12 cellular contexts compared by ENCODE assay signal in the genomic region with DNA sequence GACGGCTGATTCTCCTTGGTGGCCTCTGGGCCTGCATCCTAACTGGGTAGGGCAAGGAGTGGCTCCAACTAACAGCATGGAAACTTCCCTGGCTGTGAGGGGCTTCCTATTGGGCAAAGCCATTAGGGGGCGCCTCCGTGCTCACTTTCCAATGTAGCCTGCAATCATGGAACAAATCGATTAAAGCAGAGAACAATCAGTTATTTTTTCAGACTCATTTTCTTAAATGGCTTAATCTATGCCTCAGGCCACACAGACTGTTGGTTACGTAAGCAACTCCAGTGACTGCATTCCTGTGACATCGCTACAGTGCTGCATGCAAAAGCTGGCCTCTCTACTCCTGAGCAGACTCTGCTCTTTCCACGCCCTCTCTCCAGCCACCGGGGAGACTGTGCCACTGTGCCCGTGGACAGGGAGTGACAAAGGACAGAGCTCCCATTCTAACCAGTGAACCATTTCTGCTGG.
DNase-seq lines count a peak whose midpoint lies in the region; ATAC-seq, FAIRE-seq and TF ChIP-seq lines count a peak whose summit lies in the region.
"Had no signal": no experiment of that assay in that cellular context is flagged by ENCODE, and none has a peak within 500 bp of the region (broad histone marks: within the 10 kb centered on the region; RNA-seq: fewer than 3 reads in every experiment).

No MANE protein-coding gene starts in this region.

- no peak for ATAC-seq in activated naive CD8-positive, alpha-beta T cell treated with anti-CD3 and anti-CD28 coated beads, Interleukin-2, amount 50 U/mL, for 24 hours

- H3K4me1 ChIP-seq in ovary (ENCODE audit: insufficient read depth), result peaks cover 13% of the 10 kb centered on the region

- peak; percentile 6 for DNase-seq in Caki2 (ENCODE audit: low read depth)
- peak; percentile 6 for DNase-seq in choroid plexus epithelial cell (ENCODE audit: low read depth)
- DNase-seq in medulla oblongata (ENCODE audit: extremely low spot score), result peak; percentile 46
- no peak for DNase-seq in activated T-cell treated with anti-CD3 and anti-CD28 coated beads, Interleukin-2, amount 50 U/mL, for 24 hours
- DNase-seq in ovary, result no peak
- no peak for DNase-seq in activated naive CD8-positive, alpha-beta T cell treated with anti-CD3 and anti-CD28 coated beads, Interleukin-2, amount 50 U/mL, for 24 hours
- no peak for DNase-seq in frontal cortex (ENCODE audit: low spot score in 2 of 2)
- DNase-seq: activated T-cell treated with anti-CD3 and anti-CD28 coated beads, Interleukin-2, amount 50 U/mL, for 48 hours had no signal

- H3K27me3 Mint-ChIP-seq in activated T-cell treated with anti-CD3 and anti-CD28 coated beads, Interleukin-2, amount 50 U/mL, for 24 hours, result peaks cover 46% of the 10 kb centered on the region
- H3K27me3 Mint-ChIP-seq in activated naive CD8-positive, alpha-beta T cell treated with anti-CD3 and anti-CD28 coated beads, Interleukin-2, amount 50 U/mL, for 24 hours, result peaks cover 7% of the 10 kb centered on the region

- H3K4me3 Mint-ChIP-seq in activated T-cell treated with anti-CD3 and anti-CD28 coated beads, Interleukin-2, amount 50 U/mL, for 24 hours, result no peak overlapping the region
- no peak overlapping the region for H3K4me3 Mint-ChIP-seq in activated naive CD8-positive, alpha-beta T cell treated with anti-CD3 and anti-CD28 coated beads, Interleukin-2, amount 50 U/mL, for 24 hours

- no peak for TF ChIP-seq EP300 in ovary (IDR thresholded peaks at IDR 0.05)

- in situ Hi-C loops in Caki2 (cut with HindIII; ENCODE audit: low pct_unique_long_range_greater_than_20kb, low sequenced_read_pairs), result no loop called here

- H3K36me3 ChIP-seq in ovary, result no peaks in the 10 kb centered on the region

- no peaks in the 10 kb centered on the region for H3K9me3 Mint-ChIP-seq in activated T-cell treated with anti-CD3 and anti-CD28 coated beads, Interleukin-2, amount 50 U/mL, for 24 hours
- no peaks in the 10 kb centered on the region for H3K9me3 Mint-ChIP-seq in activated naive CD8-positive, alpha-beta T cell treated with anti-CD3 and anti-CD28 coated beads, Interleukin-2, amount 50 U/mL, for 24 hours

- no peak for FAIRE-seq in frontal cortex (lab: Jason Lieb, UNC)
- FAIRE-seq: H54 had no signal

- H3K27ac Mint-ChIP-seq in activated T-cell treated with anti-CD3 and anti-CD28 coated beads, Interleukin-2, amount 50 U/mL, for 24 hours, result no peak overlapping the region
- no peak overlapping the region for H3K27ac Mint-ChIP-seq in activated naive CD8-positive, alpha-beta T cell treated with anti-CD3 and anti-CD28 coated beads, Interleukin-2, amount 50 U/mL, for 24 hours

- WGBS in ovary, 3 donors, result 57 to 67% (median 63%) methylated on average over 9 of the region's 9 CpGs

- H3K27me3 ChIP-seq in ovary, result no peaks in the 10 kb centered on the region

- H3K9me3 ChIP-seq in ovary, result no peaks in the 10 kb centered on the region

- H3K4me3 ChIP-seq in choroid plexus epithelial cell (ENCODE audit: low read depth, low read length) (no peak overlapping the region), ovary (no peak overlapping the region)
- H3K4me3 ChIP-seq: SK-N-MC had no signal

- H3K27ac ChIP-seq in ovary, result no peak overlapping the region
- H3K27ac ChIP-seq: KMS-11, SK-N-MC had no signal

- TF ChIP-seq POLR2A in ovary (IDR thresholded peaks at IDR 0.05), result no peak

- H3K4me1 Mint-ChIP-seq in activated T-cell treated with anti-CD3 and anti-CD28 coated beads, Interleukin-2, amount 50 U/mL, for 24 hours (ENCODE audit: low read depth), result no peaks in the 10 kb centered on the region
- no peaks in the 10 kb centered on the region for H3K4me1 Mint-ChIP-seq in activated naive CD8-positive, alpha-beta T cell treated with anti-CD3 and anti-CD28 coated beads, Interleukin-2, amount 50 U/mL, for 24 hours

- intact Hi-C loops in ovary (cut with DNase I), result no loop called here

- H3K36me3 Mint-ChIP-seq in activated T-cell treated with anti-CD3 and anti-CD28 coated beads, Interleukin-2, amount 50 U/mL, for 24 hours (ENCODE audit: low read depth), result no peaks in the 10 kb centered on the region
- H3K36me3 Mint-ChIP-seq in activated naive CD8-positive, alpha-beta T cell treated with anti-CD3 and anti-CD28 coated beads, Interleukin-2, amount 50 U/mL, for 24 hours (ENCODE audit: low read depth), result no peaks in the 10 kb centered on the region

- peak; percentile 28; the same call in 1 of the 2 replicates for TF ChIP-seq CTCF in LNCAP (IDR thresholded peaks at IDR 0.05)
- TF ChIP-seq CTCF in choroid plexus epithelial cell (conservative IDR thresholded peaks at IDR 0.05; ENCODE audit: low read depth, low read length), result no peak
- TF ChIP-seq CTCF in ovary (IDR thresholded peaks at IDR 0.05), result no peak

Comparison
In these comparisons a context has a peak if more than half of its experiments do, and no peak if none do; other contexts are left out.
1. DNase-seq: peak in Caki2 (single experiment), choroid plexus epithelial cell (single experiment) and medulla oblongata (single experiment); none in activated T-cell treated with anti-CD3 and anti-CD28 coated beads, Interleukin-2, amount 50 U/mL, for 24 hours (single experiment), ovary (0 of 5), activated naive CD8-positive, alpha-beta T cell treated with anti-CD3 and anti-CD28 coated beads, Interleukin-2, amount 50 U/mL, for 24 hours (single experiment) and frontal cortex (0 of 2).